ENCODE assay signal across 8 cellular contexts in the genomic region with DNA sequence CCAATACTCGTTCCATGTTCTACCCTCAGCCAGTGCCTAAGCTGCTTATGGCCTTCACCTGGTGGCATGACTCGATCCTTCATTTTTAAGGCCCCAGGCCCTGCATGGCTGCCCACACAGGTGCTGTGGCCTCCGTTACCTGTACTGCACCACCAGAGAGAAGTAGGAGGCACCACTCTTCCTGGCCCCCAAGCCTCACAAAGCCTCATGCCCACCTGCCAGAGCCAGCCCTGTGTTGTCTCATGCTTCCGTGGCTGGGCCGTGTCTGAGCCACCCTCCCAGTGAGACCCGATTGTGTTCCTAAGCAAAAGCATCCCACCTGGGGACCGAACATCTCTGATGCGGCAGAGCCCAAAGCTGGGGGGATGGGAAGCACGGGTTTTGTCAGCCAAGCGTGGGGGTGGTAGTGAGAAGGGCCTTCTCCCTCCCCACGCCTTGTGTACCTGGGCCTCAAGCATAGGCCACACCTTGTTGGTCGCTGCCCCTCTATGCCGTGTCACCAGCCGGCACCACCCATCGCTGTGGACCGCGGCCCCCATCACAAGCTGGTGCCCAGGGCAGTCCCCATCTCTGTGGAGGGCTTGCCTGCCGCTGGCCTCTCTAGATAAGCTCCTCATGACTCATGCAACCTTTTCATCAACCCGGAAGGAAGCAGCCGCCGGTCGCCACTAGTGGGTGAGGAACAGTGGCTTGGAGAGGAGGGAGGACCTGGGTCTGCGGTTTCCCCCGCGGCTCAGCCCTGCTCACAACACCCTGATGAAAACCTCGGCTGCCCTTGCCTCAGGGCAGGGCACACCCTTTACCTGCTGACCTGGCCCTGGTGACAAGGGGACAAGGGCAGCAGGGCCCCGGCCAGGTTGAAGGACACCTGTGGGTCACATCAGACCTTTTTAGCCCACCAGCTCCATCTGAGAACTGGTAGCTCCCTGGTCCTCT. TPM values are rescaled to one million over a fixed set of nuclear protein-coding genes. Genes with fewer than 3 reads are reported as not detected.
DNase-seq lines count a peak whose midpoint lies in the region; ATAC-seq lines count a peak whose summit lies in the region.

No MANE protein-coding gene starts in this region.

- H3K9me3 ChIP-seq in endocrine pancreas (ENCODE audit: control insufficient read depth, low read length) = no peaks in the 10 kb centered on the region

- no peaks in the 10 kb centered on the region for H3K27me3 ChIP-seq in endocrine pancreas (ENCODE audit: control insufficient read depth, insufficient read depth, low read length)

- no peaks in the 10 kb centered on the region for H3K36me3 ChIP-seq in endocrine pancreas (ENCODE audit: control insufficient read depth, insufficient read depth, low read length)

- CTCF ChIA-PET in activated CD4-positive, alpha-beta memory T cell treated with anti-CD3 and anti-CD28 coated beads, Interleukin-2, amount 10 ng/mL, durations not matched to agents 7 days and 5 days (lab: Charles Lee) = interaction anchor here (0.8 to 4.6 kb wide), 16 partner anchors 9 to 751 kb away, joined by 3 to 98 read pairs (median 8); a partner anchor contains a TSS

- H3K4me1 ChIP-seq in endocrine pancreas (ENCODE audit: control insufficient read depth, insufficient read depth, low read length) = peaks cover 6% of the 10 kb centered on the region

- no peaks in the 10 kb centered on the region for H3K9me3 Mint-ChIP-seq in activated CD4-positive, alpha-beta memory T cell treated with anti-CD3 and anti-CD28 coated beads, Interleukin-2, amount 10 ng/mL, durations not matched to agents 7 days and 5 days
- H3K9me3 Mint-ChIP-seq in naive B cell = no peaks in the 10 kb centered on the region
- H3K9me3 Mint-ChIP-seq in stimulated activated naive CD8-positive, alpha-beta T cell treated with anti-CD3 and anti-CD28 coated beads, Interleukin-15, Interleukin-2, amounts not matched to agents 100 ng/mL and 50 ng/mL, for 24 hours = no peaks in the 10 kb centered on the region

- H3K4me3 ChIP-seq in endocrine pancreas (ENCODE audit: control insufficient read depth, insufficient read depth, low read length) = no peak overlapping the region

- peaks cover 65% of the 10 kb centered on the region for H3K4me1 Mint-ChIP-seq in activated CD4-positive, alpha-beta memory T cell treated with anti-CD3 and anti-CD28 coated beads, Interleukin-2, amount 10 ng/mL, durations not matched to agents 7 days and 5 days
- peaks cover 52 to 75% (median 63%) of the 10 kb centered on the region in 3 donors for H3K4me1 Mint-ChIP-seq in naive B cell
- peaks cover 75% of the 10 kb centered on the region for H3K4me1 Mint-ChIP-seq in stimulated activated naive CD8-positive, alpha-beta T cell treated with anti-CD3 and anti-CD28 coated beads, Interleukin-15, Interleukin-2, amounts not matched to agents 100 ng/mL and 50 ng/mL, for 24 hours (ENCODE audit: low read depth)

- DNase-seq in NCI-H460 (ENCODE audit: extremely low read depth, low read depth) = peak; percentile 87
- peak; percentile 96 for DNase-seq in activated CD4-positive, alpha-beta memory T cell treated with anti-CD3 and anti-CD28 coated beads, Interleukin-2, amount 10 ng/mL, durations not matched to agents 7 days and 5 days
- peak; percentile 78 for DNase-seq in naive B cell
- DNase-seq in cerebellum (ENCODE audit: low spot score) = no peak

- H3K36me3 Mint-ChIP-seq in activated CD4-positive, alpha-beta memory T cell treated with anti-CD3 and anti-CD28 coated beads, Interleukin-2, amount 10 ng/mL, durations not matched to agents 7 days and 5 days (ENCODE audit: low read depth) = peaks cover 57% of the 10 kb centered on the region
- H3K36me3 Mint-ChIP-seq in naive B cell = no peaks in the 10 kb centered on the region
- peaks cover 29% of the 10 kb centered on the region for H3K36me3 Mint-ChIP-seq in stimulated activated naive CD8-positive, alpha-beta T cell treated with anti-CD3 and anti-CD28 coated beads, Interleukin-15, Interleukin-2, amounts not matched to agents 100 ng/mL and 50 ng/mL, for 24 hours (ENCODE audit: low read depth)

- H3K4me3 Mint-ChIP-seq in activated CD4-positive, alpha-beta memory T cell treated with anti-CD3 and anti-CD28 coated beads, Interleukin-2, amount 10 ng/mL, durations not matched to agents 7 days and 5 days = peak overlapping the region; percentile 94
- peak overlapping the region; percentile 82 to 93 (median 91) for H3K4me3 Mint-ChIP-seq in naive B cell
- peak overlapping the region; percentile 96 for H3K4me3 Mint-ChIP-seq in stimulated activated naive CD8-positive, alpha-beta T cell treated with anti-CD3 and anti-CD28 coated beads, Interleukin-15, Interleukin-2, amounts not matched to agents 100 ng/mL and 50 ng/mL, for 24 hours

- no peaks in the 10 kb centered on the region for H3K27me3 Mint-ChIP-seq in activated CD4-positive, alpha-beta memory T cell treated with anti-CD3 and anti-CD28 coated beads, Interleukin-2, amount 10 ng/mL, durations not matched to agents 7 days and 5 days
- H3K27me3 Mint-ChIP-seq in naive B cell = no peaks in the 10 kb centered on the region
- no peaks in the 10 kb centered on the region for H3K27me3 Mint-ChIP-seq in stimulated activated naive CD8-positive, alpha-beta T cell treated with anti-CD3 and anti-CD28 coated beads, Interleukin-15, Interleukin-2, amounts not matched to agents 100 ng/mL and 50 ng/mL, for 24 hours

- POLR2A ChIA-PET in activated CD4-positive, alpha-beta memory T cell treated with anti-CD3 and anti-CD28 coated beads, Interleukin-2, amount 10 ng/mL, durations not matched to agents 7 days and 5 days (lab: Charles Lee) = interaction anchor here (0.9 to 5.1 kb wide), 19 partner anchors 8 to 1121 kb away, joined by 3 to 127 read pairs (median 6); a partner anchor contains a TSS

- peak overlapping the region; percentile 34 for H3K9ac ChIP-seq in endocrine pancreas (ENCODE audit: control insufficient read depth, insufficient read depth, low read length)

- peak overlapping the region; percentile 97 for H3K27ac Mint-ChIP-seq in activated CD4-positive, alpha-beta memory T cell treated with anti-CD3 and anti-CD28 coated beads, Interleukin-2, amount 10 ng/mL, durations not matched to agents 7 days and 5 days
- H3K27ac Mint-ChIP-seq in naive B cell = peak overlapping the region; percentile 96 to 97 (median 96)
- peak overlapping the region; percentile 94 for H3K27ac Mint-ChIP-seq in stimulated activated naive CD8-positive, alpha-beta T cell treated with anti-CD3 and anti-CD28 coated beads, Interleukin-15, Interleukin-2, amounts not matched to agents 100 ng/mL and 50 ng/mL, for 24 hours

- peak; percentile 33 for ATAC-seq in GM18502 (IDR thresholded peaks at IDR 0.05; ENCODE audit: poor library complexity, unreplicated experiment)
- ATAC-seq in HG02759 (IDR thresholded peaks at IDR 0.05; ENCODE audit: unreplicated experiment) = peak; percentile 26
- peak; percentile 25 to 35 for ATAC-seq in naive B cell (ENCODE audit: low read depth in 2 of 2)

RNA-seq across cellular contexts. Expression of a gene that starts 2.7 kb away (rescaled TPM):
- 21.7 and 29.2 TPM in 2 replicates for total RNA-seq in NCI-H460 (2014; rRNA removed; shearing (Covaris generic))
- 93.6 and 102 TPM in 2 replicates for polyA plus RNA-seq in NCI-H460 (2014; cell fraction: nucleus; rRNA removed)
- total RNA-seq in activated CD4-positive, alpha-beta memory T cell treated with anti-CD3 and anti-CD28 coated beads, Interleukin-2, amount 10 ng/mL, durations not matched to agents 7 days and 5 days = 100 to 1,000 TPM; 135 to 144 TPM
- 10 to 100 TPM; 15.6 to 44.3 (median 28.3) TPM for polyA plus RNA-seq in naive B cell (ENCODE audit: low read depth in 6 of 6)
- total RNA-seq in cerebellum = 5.4 TPM

RNA-seq across cellular contexts. Expression of a gene that starts 5.4 kb away (rescaled TPM):
- 4.7 and 4.9 TPM in 2 replicates for total RNA-seq in NCI-H460 (2014; rRNA removed; shearing (Covaris generic))
- polyA plus RNA-seq in NCI-H460 (2014; cell fraction: nucleus; rRNA removed) = 18.0 and 19.4 TPM in 2 replicates
- total RNA-seq in activated CD4-positive, alpha-beta memory T cell treated with anti-CD3 and anti-CD28 coated beads, Interleukin-2, amount 10 ng/mL, durations not matched to agents 7 days and 5 days = 1 to 10 TPM; 7.9 to 9.3 TPM
- polyA plus RNA-seq in naive B cell (ENCODE audit: low read depth in 6 of 6) = 10 to 100 TPM; 20.5 to 39.0 (median 24.7) TPM
- 3.1 TPM for total RNA-seq in cerebellum

RNA-seq across cellular contexts. Expression of a gene that starts 7.7 kb away (rescaled TPM):
- total RNA-seq in NCI-H460 (2014; rRNA removed; shearing (Covaris generic)) = 8.7 and 12.6 TPM in 2 replicates
- 32.2 and 35.8 TPM in 2 replicates for polyA plus RNA-seq in NCI-H460 (2014; cell fraction: nucleus; rRNA removed)
- 10 to 100 TPM; 28.2 to 31.5 TPM for total RNA-seq in activated CD4-positive, alpha-beta memory T cell treated with anti-CD3 and anti-CD28 coated beads, Interleukin-2, amount 10 ng/mL, durations not matched to agents 7 days and 5 days
- polyA plus RNA-seq in naive B cell (ENCODE audit: low read depth in 6 of 6) = 10 to 100 TPM in 2 of 6 donors, 1 to 10 TPM in 4; 5.8 to 21.1 (median 8.9) TPM
- 13.2 TPM for total RNA-seq in cerebellum

RNA-seq across cellular contexts. Expression of a gene that starts 21.0 kb away (rescaled TPM):
- total RNA-seq in NCI-H460 (2014; rRNA removed; shearing (Covaris generic)) = 22.3 and 23.3 TPM in 2 replicates
- polyA plus RNA-seq in NCI-H460 (2014; cell fraction: nucleus; rRNA removed) = 129 and 140 TPM in 2 replicates
- total RNA-seq in activated CD4-positive, alpha-beta memory T cell treated with anti-CD3 and anti-CD28 coated beads, Interleukin-2, amount 10 ng/mL, durations not matched to agents 7 days and 5 days = 10 to 100 TPM; 52.3 to 53.1 TPM
- polyA plus RNA-seq in naive B cell (ENCODE audit: low read depth in 6 of 6) = 10 to 100 TPM in 1 of 6 donors, 1 to 10 TPM in 5; 1.4 to 19.0 (median 7.5) TPM
- total RNA-seq in cerebellum = 31.2 TPM

RNA-seq across cellular contexts. Expression of a gene that starts 59.7 kb away (rescaled TPM):
- total RNA-seq in NCI-H460 (2014; rRNA removed; shearing (Covaris generic)) = 0.10 and 0.38 TPM in 2 replicates
- polyA plus RNA-seq in NCI-H460 (2014; cell fraction: nucleus; rRNA removed) = 1.4 TPM in 1 of 2 replicates, not detected in the other
- 1 to 10 TPM; 5.2 to 5.7 TPM for total RNA-seq in activated CD4-positive, alpha-beta memory T cell treated with anti-CD3 and anti-CD28 coated beads, Interleukin-2, amount 10 ng/mL, durations not matched to agents 7 days and 5 days
- 1 to 10 TPM in 2 of 6 donors, under 1 TPM in 3, not detected in 1; 0.54 to 2.9 (median 0.82) TPM for polyA plus RNA-seq in naive B cell (ENCODE audit: low read depth in 6 of 6)
- 2.4 TPM for total RNA-seq in cerebellum
